Comparison of ENCODE assay signal across 32 cellular contexts in genomic region chr20:1034420-1034799, GRCh38. TPM values are rescaled to one million over a fixed set of nuclear protein-coding genes. Genes with fewer than 3 reads are reported as not detected.
DNase-seq lines count a peak whose midpoint lies in the region; ATAC-seq, FAIRE-seq and TF ChIP-seq lines count a peak whose summit lies in the region.
"Had no signal": no experiment of that assay in that cellular context is flagged by ENCODE, and none has a peak within 500 bp of the region (broad histone marks: within the 10 kb centered on the region; RNA-seq: fewer than 3 reads in every experiment).

No MANE protein-coding gene starts in this region.

- H3K27ac Mint-ChIP-seq in activated CD4-positive, alpha-beta T cell treated with anti-CD3 and anti-CD28 coated beads, Interleukin-2, amount 10 ng/mL, durations not matched to agents 7 days and 5 days, result no peak overlapping the region
- H3K27ac Mint-ChIP-seq: activated CD4-positive, alpha-beta T cell treated with anti-CD3 and anti-CD28 coated beads for 36 hours; activated T-helper 2 cell treated with anti-CD3 and anti-CD28 coated beads, Interferon-gamma antibody, Interleukin-2, Interleukin-4, amounts not matched to agents 10 μg/mL and 5 μg/mL and 100 μg/mL, durations not matched to agents 14 hours and 24 hours and 36 hours; immature natural killer cell; neural progenitor cell; T-helper 2 cell treated with Interferon-gamma antibody and Interleukin-4, amounts not matched to agents 5 μg/mL and 100 μg/mL, for 36 hours had no signal

- peaks cover 20 to 33% (median 24%) of the 10 kb centered on the region in 10 experiments for H3K4me1 ChIP-seq in BLaER1 treated with 17β-estradiol and CSF1 and Interleukin-3, amounts not matched to agents 10 nM and 100 nM
- H3K4me1 ChIP-seq in HepG2 (ENCODE audit: insufficient read depth, low read length), result peaks cover 12% of the 10 kb centered on the region
- H3K4me1 ChIP-seq in tibial nerve, result no peaks in the 10 kb centered on the region
- H3K4me1 ChIP-seq: BE2C, neural progenitor cell, Peyer's patch, stomach, thyroid gland had no signal

- H4K20me1 ChIP-seq in BLaER1 treated with 17β-estradiol and CSF1 and Interleukin-3, amounts not matched to agents 10 nM and 100 nM, result no peaks in the 10 kb centered on the region
- no peaks in the 10 kb centered on the region for H4K20me1 ChIP-seq in HepG2 (ENCODE audit: insufficient read depth, low read length)

- TF ChIP-seq POLR2A in HepG2 (IDR thresholded peaks at IDR 0.05; ENCODE audit: insufficient read depth in 1 of 2, low read depth in 2 of 2, low read length in 2 of 2) (no peak), tibial nerve (IDR thresholded peaks at IDR 0.05) (no peak)

- DNase-seq in Daoy (ENCODE audit: low read depth), result peak; percentile 28
- DNase-seq in NCI-H2029 treated with DMSO at 0.1 percent for 48 hours (lab: John Stamatoyannopoulos, UW), result peak; percentile 53
- no peak for DNase-seq in HepG2 (ENCODE audit: low spot score)
- no peak for DNase-seq in activated CD4-positive, alpha-beta T cell treated with anti-CD3 and anti-CD28 coated beads, Interleukin-2, amount 10 ng/mL, durations not matched to agents 7 days and 5 days
- no peak for DNase-seq in activated CD8-positive, alpha-beta memory T cell treated with anti-CD3 and anti-CD28 coated beads, Interleukin-2, amount 50 U/mL, for 4 hours
- no peak for DNase-seq in tibial nerve (ENCODE audit: low spot score in 2 of 2)
- DNase-seq: ACHN; activated naive CD4-positive, alpha-beta T cell treated with anti-CD3 and anti-CD28 coated beads, Interleukin-2, amount 50 U/mL, for 16 hours; activated T-cell treated with anti-CD3 and anti-CD28 coated beads for 4 hours; amygdala; brain microvascular endothelial cell; DMS79; HCEC 1CT; hypothalamus; immature natural killer cell; mesenchymal stem cell; NCI-H1436; NCI-H2107; NCI-H446 treated with DMSO at 0.1 percent for 48 hours; NCI-H774; Peyer's patch; right cardiac atrium; stomach; thyroid gland had no signal

- H3K9ac ChIP-seq in BLaER1 treated with 17β-estradiol and CSF1 and Interleukin-3, amounts not matched to agents 10 nM and 100 nM, result peak overlapping the region in 1 of 11 experiments; percentile 51; a peak in 1 of 22 replicates
- no peak overlapping the region for H3K9ac ChIP-seq in HepG2 (ENCODE audit: insufficient read depth, low read depth, low read length)
- H3K9ac ChIP-seq: neural progenitor cell had no signal

- CTCF ChIA-PET in HepG2 (lab: Yijun Ruan, JAX; ENCODE audit: low intra/inter-chr PET ratio, low total read pairs), result no interaction called here
- CTCF ChIA-PET in activated CD4-positive, alpha-beta T cell treated with anti-CD3 and anti-CD28 coated beads, Interleukin-2, amount 10 ng/mL, durations not matched to agents 7 days and 5 days (lab: Charles Lee), result interaction anchor here (0.5 to 0.6 kb wide), 3 partner anchors 35 to 1215 kb away, joined by 3 read pairs; no protein-coding TSS in a partner anchor

- H3K27me3 Mint-ChIP-seq in activated CD4-positive, alpha-beta T cell treated with anti-CD3 and anti-CD28 coated beads, Interleukin-2, amount 10 ng/mL, durations not matched to agents 7 days and 5 days, result peaks cover 9% of the 10 kb centered on the region

- no peaks in the 10 kb centered on the region for H3K27me3 ChIP-seq in BLaER1 treated with 17β-estradiol and CSF1 and Interleukin-3, amounts not matched to agents 10 nM and 100 nM
- H3K27me3 ChIP-seq in HepG2 (ENCODE audit: control insufficient read depth in 1 of 2, insufficient read depth in 2 of 2, low read length in 2 of 2) (0 out of 5 replicates have a peak, but pooled peaks cover 0 to 3% of the 10 kb centered on the region in 2 experiments), tibial nerve (no peaks in the 10 kb centered on the region)
- H3K27me3 ChIP-seq: BE2C, brain microvascular endothelial cell, neural progenitor cell, Peyer's patch, stomach, thyroid gland had no signal

- WGBS in HepG2 (ENCODE audit: low lambda C conversion rate), result 24% methylated on average over 4 of the region's 4 CpGs
- 59 to 81% methylated on average over 4 of the region's 4 CpGs for WGBS in tibial nerve, 2 donors

- H3K36me3 ChIP-seq in BLaER1 treated with 17β-estradiol and CSF1 and Interleukin-3, amounts not matched to agents 10 nM and 100 nM, result no peaks in the 10 kb centered on the region
- no peaks in the 10 kb centered on the region for H3K36me3 ChIP-seq in HepG2 (replicated peaks in 1 of 2; ENCODE audit: control insufficient read depth in 1 of 2, insufficient read depth in 2 of 2, low read length in 2 of 2)
- peaks cover 0 to 7% (median 0%) of the 10 kb centered on the region in 3 donors for H3K36me3 ChIP-seq in tibial nerve
- H3K36me3 ChIP-seq: BE2C, brain microvascular endothelial cell, neural progenitor cell, Peyer's patch, stomach, thyroid gland had no signal

- H3K9me3 ChIP-seq in BLaER1 treated with 17β-estradiol and CSF1 and Interleukin-3, amounts not matched to agents 10 nM and 100 nM (replicated peaks in 1 of 11), result peaks cover 0 to 7% (median 0%) of the 10 kb centered on the region in 11 experiments; a peak in 3 of 22 replicates
- H3K9me3 ChIP-seq in HepG2 (ENCODE audit: low read length) (no peaks in the 10 kb centered on the region), tibial nerve (no peaks in the 10 kb centered on the region)
- H3K9me3 ChIP-seq: BE2C, Peyer's patch, stomach, thyroid gland had no signal

- H3K4me1 Mint-ChIP-seq in activated CD4-positive, alpha-beta T cell treated with anti-CD3 and anti-CD28 coated beads, Interleukin-2, amount 10 ng/mL, durations not matched to agents 7 days and 5 days, result no peaks in the 10 kb centered on the region
- H3K4me1 Mint-ChIP-seq: immature natural killer cell, neural progenitor cell had no signal

- peak overlapping the region in 10 of 11 experiments; percentile 56 to 80 (median 72); a peak in 17 of 22 replicates for H3K27ac ChIP-seq in BLaER1 treated with 17β-estradiol and CSF1 and Interleukin-3, amounts not matched to agents 10 nM and 100 nM
- H3K27ac ChIP-seq in HepG2 (ENCODE audit: extremely low read length, insufficient read depth, low read length) (no peak overlapping the region), tibial nerve (no peak overlapping the region)
- H3K27ac ChIP-seq: brain microvascular endothelial cell, neural progenitor cell, Peyer's patch, stomach, thyroid gland had no signal

- TF ChIP-seq CTCF in HepG2 (CRISPR knock-in tag; IDR thresholded peaks at IDR 0.05) (no peak), tibial nerve (IDR thresholded peaks at IDR 0.05) (no peak)

- POLR2A ChIA-PET in HepG2 (lab: Yijun Ruan, JAX), result no interaction called here
- POLR2A ChIA-PET in activated CD4-positive, alpha-beta T cell treated with anti-CD3 and anti-CD28 coated beads, Interleukin-2, amount 10 ng/mL, durations not matched to agents 7 days and 5 days (lab: Charles Lee), result no interaction called here

- H3K4me3 ChIP-seq in BLaER1 treated with 17β-estradiol and CSF1 and Interleukin-3, amounts not matched to agents 10 nM and 100 nM, result no peak overlapping the region
- H3K4me3 ChIP-seq in HepG2 (replicated peaks in 1 of 3; ENCODE audit: insufficient read depth in 1 of 3, low read depth in 2 of 3, low read length in 3 of 3) (no peak overlapping the region), tibial nerve (no peak overlapping the region)
- H3K4me3 ChIP-seq: neural progenitor cell, Peyer's patch, stomach, thyroid gland had no signal

- intact Hi-C loops in HepG2 (cut with micrococcal nuclease; ENCODE audit: unreplicated experiment), result no loop called here

- no TSS peak for BruUV-seq in HepG2 (replicated peaks; lab: Mats Ljungman, UMichigan)

- H3K9me3 Mint-ChIP-seq in activated CD4-positive, alpha-beta T cell treated with anti-CD3 and anti-CD28 coated beads, Interleukin-2, amount 10 ng/mL, durations not matched to agents 7 days and 5 days, result no peaks in the 10 kb centered on the region
- H3K9me3 Mint-ChIP-seq: activated T-helper 2 cell treated with anti-CD3 and anti-CD28 coated beads, Interferon-gamma antibody, Interleukin-2, Interleukin-4, amounts not matched to agents 10 μg/mL and 5 μg/mL and 100 μg/mL, durations not matched to agents 14 hours and 24 hours and 36 hours; immature natural killer cell; neural progenitor cell; T-helper 2 cell treated with Interferon-gamma antibody and Interleukin-4, amounts not matched to agents 5 μg/mL and 100 μg/mL, for 36 hours had no signal

- H3K79me2 ChIP-seq in HepG2 (ENCODE audit: insufficient read depth, low read length), result no peaks in the 10 kb centered on the region

- no peak overlapping the region for H3K4me3 Mint-ChIP-seq in activated CD4-positive, alpha-beta T cell treated with anti-CD3 and anti-CD28 coated beads, Interleukin-2, amount 10 ng/mL, durations not matched to agents 7 days and 5 days
- H3K4me3 Mint-ChIP-seq: activated CD4-positive, alpha-beta T cell treated with anti-CD3 and anti-CD28 coated beads for 36 hours; immature natural killer cell; neural progenitor cell; T-helper 2 cell treated with Interferon-gamma antibody and Interleukin-4, amounts not matched to agents 5 μg/mL and 100 μg/mL, for 36 hours had no signal

- in situ Hi-C loops in HepG2 (cut with HindIII; ENCODE audit: extremely low pct_ligation_motif_present, low pct_unique_long_range_greater_than_20kb), result no loop called here

- no peak for FAIRE-seq in HepG2 (lab: Jason Lieb, UNC)

- H3K36me3 Mint-ChIP-seq in activated CD4-positive, alpha-beta T cell treated with anti-CD3 and anti-CD28 coated beads, Interleukin-2, amount 10 ng/mL, durations not matched to agents 7 days and 5 days (ENCODE audit: low read depth), result no peaks in the 10 kb centered on the region
- H3K36me3 Mint-ChIP-seq: neural progenitor cell had no signal

- TF ChIP-seq RAD21 in HepG2 (CRISPR knock-in tag; IDR thresholded peaks at IDR 0.05), result no peak

- H2AFZ ChIP-seq in HepG2 (ENCODE audit: low read length), result no peak overlapping the region
- H2AFZ ChIP-seq: neural progenitor cell had no signal

- ATAC-seq in HepG2, result no peak
- ATAC-seq: activated CD4-positive, alpha-beta T cell treated with anti-CD3 and anti-CD28 coated beads for 36 hours; left lobe of liver; right cardiac atrium had no signal

- H3K4me2 ChIP-seq in BLaER1 treated with 17β-estradiol and CSF1 and Interleukin-3, amounts not matched to agents 10 nM and 100 nM, result peak overlapping the region; percentile 25 to 83 (median 64)
- H3K4me2 ChIP-seq in HepG2 (ENCODE audit: low read depth, low read length), result no peak overlapping the region
- H3K4me2 ChIP-seq: neural progenitor cell had no signal

- TF ChIP-seq EP300 in HepG2 (IDR thresholded peaks at IDR 0.05; ENCODE audit: low read depth in 2 of 2, low read length in 2 of 2) (no peak), HepG2 (CRISPR knock-in tag; IDR thresholded peaks at IDR 0.05; ENCODE audit: borderline replicate concordance) (no peak), tibial nerve (IDR thresholded peaks at IDR 0.05) (no peak)

RNA-seq across cellular contexts. Expression of gene RSPO4, which starts 32.3 kb away (rescaled TPM):
- total RNA-seq in Daoy (2014; rRNA removed; shearing (Covaris generic)), result 2.1 TPM in 1 of 2 replicates, not detected in the other
- total RNA-seq in HepG2 (2016; rRNA removed; fragmentation: Illumina TruSeq; extraction: Trizol) (not detected in 2 replicates), tibial nerve (under 1 TPM in 3 of 4 donors, not detected in 1; 0.30 to 0.66 (median 0.59) TPM)
- total RNA-seq in HepG2 (2016; cell fraction: cytosol; rRNA removed; fragmentation: Illumina TruSeq; extraction: Trizol; ENCODE audit: low read depth), result not detected in 2 replicates
- total RNA-seq in HepG2 (2016; cell fraction: insoluble cytoplasmic fraction; rRNA removed; fragmentation: Illumina TruSeq; extraction: Trizol), result not detected in 2 replicates
- total RNA-seq in HepG2 (2016; cell fraction: membrane; rRNA removed; fragmentation: Illumina TruSeq; extraction: Trizol), result not detected in 2 replicates
- not detected in 2 replicates for total RNA-seq in HepG2 (2016; cell fraction: nucleus; rRNA removed; fragmentation: Illumina TruSeq; extraction: Trizol)
- polyA plus RNA-seq in HepG2 (2011; rRNA removed), result not detected in 2 replicates
- polyA plus RNA-seq in HepG2 (2011; cell fraction: cytosol; rRNA removed), result not detected in 2 replicates
- 0.03 TPM in 1 of 2 replicates, not detected in the other for polyA plus RNA-seq in HepG2 (2011; cell fraction: nucleus; rRNA removed)
- not detected in 2 replicates for polyA plus RNA-seq in HepG2 (2012)
- polyA plus RNA-seq in HepG2 (2016; cell fraction: cytosol; fragmentation: Illumina TruSeq; extraction: Trizol; ENCODE audit: low read depth), result not detected in 2 replicates
- polyA plus RNA-seq in HepG2 (2016; cell fraction: insoluble cytoplasmic fraction; fragmentation: Illumina TruSeq; extraction: Trizol; ENCODE audit: low read depth), result not detected in 2 replicates
- not detected in 2 replicates for polyA plus RNA-seq in HepG2 (2016; cell fraction: membrane; fragmentation: Illumina TruSeq; extraction: Trizol; ENCODE audit: low read depth)
- polyA plus RNA-seq in HepG2 (2016; cell fraction: nucleus; fragmentation: Illumina TruSeq; extraction: Trizol; ENCODE audit: insufficient read depth, low read depth), result not detected in 2 replicates
- not detected in 2 replicates for polyA minus RNA-seq in HepG2 (2011; rRNA and poly(A)+ RNA removed; ENCODE audit: low replicate concordance)
- not detected in 2 replicates for polyA minus RNA-seq in HepG2 (2011; cell fraction: cytosol; rRNA and poly(A)+ RNA removed)
- not detected in 2 replicates for polyA minus RNA-seq in HepG2 (2011; cell fraction: nucleus; rRNA and poly(A)+ RNA removed)
- total RNA-seq in activated CD4-positive, alpha-beta T cell treated with anti-CD3 and anti-CD28 coated beads, Interleukin-2, amount 10 ng/mL, durations not matched to agents 7 days and 5 days, result under 1 TPM in 1 of 2 experiments, not detected in 1; 0.10 TPM
- total RNA-seq: activated CD4-positive, alpha-beta T cell treated with anti-CD3 and anti-CD28 coated beads for 36 hours; activated T-helper 2 cell treated with anti-CD3 and anti-CD28 coated beads, Interferon-gamma antibody, Interleukin-2, Interleukin-4, amounts not matched to agents 10 μg/mL and 5 μg/mL and 100 μg/mL, durations not matched to agents 14 hours and 24 hours and 36 hours; left lobe of liver; MCF 10A; Peyer's patch; stomach had no signal
- polyA plus RNA-seq: immature natural killer cell had no signal

Comparison
In these comparisons a context has a peak if more than half of its experiments do, and no peak if none do; other contexts are left out.
1. H3K27ac ChIP-seq: peak in BLaER1 treated with 17β-estradiol and CSF1 and Interleukin-3, amounts not matched to agents 10 nM and 100 nM (10 of 11); none in HepG2 (single experiment) and tibial nerve (0 of 4).
2. DNase-seq: peak in Daoy (single experiment) and NCI-H2029 treated with DMSO at 0.1 percent for 48 hours (single experiment); none in HepG2 (single experiment), activated CD4-positive, alpha-beta T cell treated with anti-CD3 and anti-CD28 coated beads, Interleukin-2, amount 10 ng/mL, durations not matched to agents 7 days and 5 days (single experiment), activated CD8-positive, alpha-beta memory T cell treated with anti-CD3 and anti-CD28 coated beads, Interleukin-2, amount 50 U/mL, for 4 hours (single experiment) and tibial nerve (0 of 2).